ENCODE assay signal across 15 cellular contexts in the genomic region with DNA sequence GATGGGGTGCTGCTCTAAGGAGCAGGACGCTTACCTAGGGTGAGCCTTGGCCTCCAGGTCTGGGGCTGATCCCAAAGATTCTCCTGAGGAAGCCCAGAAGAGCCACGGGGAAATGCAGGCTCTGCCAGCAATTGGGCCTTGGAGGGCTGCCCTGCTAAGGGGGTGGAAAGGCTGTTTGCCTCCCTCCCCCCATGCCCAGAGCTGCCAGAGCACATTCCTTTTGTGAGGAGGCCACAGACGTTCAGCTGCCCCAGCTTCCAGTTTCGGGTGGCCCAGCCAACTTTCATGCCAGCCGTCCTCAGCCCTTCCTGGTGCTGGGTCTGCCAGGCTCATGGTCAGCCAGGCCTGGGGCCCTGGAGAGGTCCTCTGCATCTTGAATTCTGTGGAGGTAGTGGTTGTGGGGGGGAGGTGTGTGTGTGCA. TPM values are rescaled to one million over a fixed set of nuclear protein-coding genes. Genes with fewer than 3 reads are reported as not detected.
DNase-seq lines count a peak whose midpoint lies in the region; ATAC-seq, FAIRE-seq and TF ChIP-seq lines count a peak whose summit lies in the region.
"Had no signal": no experiment of that assay in that cellular context is flagged by ENCODE, and none has a peak within 500 bp of the region (broad histone marks: within the 10 kb centered on the region; RNA-seq: fewer than 3 reads in every experiment).

No MANE protein-coding gene starts in this region.

- peaks cover 15 to 27% of the 10 kb centered on the region in 2 donors for H3K27me3 Mint-ChIP-seq in T-cell
- peaks cover 22 to 43% of the 10 kb centered on the region in 2 donors for H3K27me3 Mint-ChIP-seq in CD8-positive, alpha-beta memory T cell

- no peak overlapping the region for H3K9ac ChIP-seq in MM.1S (ENCODE audit: low read length)
- peak overlapping the region in 1 of 2 donors; percentile 55 for H3K9ac ChIP-seq in kidney (ENCODE audit: low read length in 2 of 2)
- peak overlapping the region in 1 of 3 donors; percentile 25 for H3K9ac ChIP-seq in skeletal muscle tissue (ENCODE audit: low read depth in 1 of 3, low read length in 3 of 3)

- H3K9me3 ChIP-seq in MM.1S (replicated peaks; ENCODE audit: insufficient read depth, low read length) (no peaks in the 10 kb centered on the region), ascending aorta (no peaks in the 10 kb centered on the region), kidney (ENCODE audit: control insufficient read depth in 1 of 2, low read length in 2 of 2) (no peaks in the 10 kb centered on the region), skeletal muscle tissue (ENCODE audit: control insufficient read depth in 3 of 3, low read length in 3 of 3) (no peaks in the 10 kb centered on the region)
- no peaks in the 10 kb centered on the region for H3K9me3 ChIP-seq in CD8-positive, alpha-beta memory T cell (ENCODE audit: low read length)
- H3K9me3 ChIP-seq: mucosa of descending colon had no signal

- ATAC-seq in HG03354 (IDR thresholded peaks at IDR 0.05; ENCODE audit: poor library complexity, severe bottlenecking, unreplicated experiment) (no peak), T-cell (replicated peaks in 1 of 4) (no peak)
- ATAC-seq: mucosa of descending colon had no signal

- no peaks in the 10 kb centered on the region for H3K79me2 ChIP-seq in MM.1S (ENCODE audit: low read length)

- H3K9me2 ChIP-seq in MM.1S (replicated peaks; ENCODE audit: insufficient read depth, low read length): no peaks in the 10 kb centered on the region

- DNase-seq in MM.1S (no peak), ascending aorta (ENCODE audit: low spot score in 2 of 2) (peak in 1 of 2 donors; percentile 89), kidney (peak; percentile 91), SHP77 treated with DMSO at 0.1 percent for 48 hours (lab: John Stamatoyannopoulos, UW) (no peak), T-cell (no peak)
- no peak for DNase-seq in CD8-positive, alpha-beta memory T cell
- DNase-seq: Kasumi-1, mucosa of descending colon, NCI-H69, T-helper 2 cell had no signal

- no peaks in the 10 kb centered on the region for H3F3A ChIP-seq in MM.1S (ENCODE audit: insufficient read depth, low read length)

- no peaks in the 10 kb centered on the region for H4K20me1 ChIP-seq in MM.1S (ENCODE audit: insufficient read depth, low read length)

- POLR2A ChIA-PET in T-cell (lab: Charles Lee): no interaction called here
- POLR2A ChIA-PET in CD8-positive, alpha-beta memory T cell (lab: Charles Lee): no interaction called here

- no peaks in the 10 kb centered on the region for H3K9me3 Mint-ChIP-seq in T-cell
- no peaks in the 10 kb centered on the region for H3K9me3 Mint-ChIP-seq in CD8-positive, alpha-beta memory T cell
- H3K9me3 Mint-ChIP-seq: central memory CD8-positive, alpha-beta T cell; stimulated activated naive CD8-positive, alpha-beta T cell treated with anti-CD3 and anti-CD28 coated beads, Interleukin-15, Interleukin-2, amounts not matched to agents 100 ng/mL and 50 ng/mL, for 24 hours had no signal

- no peak for FAIRE-seq in kidney (lab: Jason Lieb, UNC)
- FAIRE-seq: frontal cortex had no signal

- peaks cover 19 to 49% (median 30%) of the 10 kb centered on the region in 3 donors for H3K4me1 Mint-ChIP-seq in T-cell
- H3K4me1 Mint-ChIP-seq in CD8-positive, alpha-beta memory T cell: peaks cover 8 to 30% (median 16%) of the 10 kb centered on the region in 3 donors

- intact Hi-C loops in ascending aorta (cut with DNase I) (loop anchor here (2.0 to 10.0 kb wide), 2 partner anchors 30 to 214 kb away; no protein-coding TSS in a partner anchor), kidney (cut with DNase I) (no loop called here)

- H3K27ac ChIP-seq in MM.1S (ENCODE audit: low read length) (no peak overlapping the region), ascending aorta (peak overlapping the region; percentile 88 to 89), kidney (ENCODE audit: low read depth in 2 of 2, low read length in 2 of 2) (peak overlapping the region; percentile 23 to 85), skeletal muscle tissue (ENCODE audit: low read depth, low read length) (peak overlapping the region; percentile 4)
- no peak overlapping the region for H3K27ac ChIP-seq in CD8-positive, alpha-beta memory T cell (ENCODE audit: low read depth, low read length)

- no peak overlapping the region for H3K4me3 Mint-ChIP-seq in T-cell
- peak overlapping the region in 1 of 7 donors; percentile 70 for H3K4me3 Mint-ChIP-seq in CD8-positive, alpha-beta memory T cell
- H3K4me3 Mint-ChIP-seq: central memory CD8-positive, alpha-beta T cell; stimulated activated naive CD8-positive, alpha-beta T cell treated with anti-CD3 and anti-CD28 coated beads, Interleukin-15, Interleukin-2, amounts not matched to agents 100 ng/mL and 50 ng/mL, for 24 hours had no signal

- peak overlapping the region; percentile 16; the same call in 1 of the 2 replicates for H3K4me2 ChIP-seq in MM.1S (ENCODE audit: low read depth, low read length)

- TF ChIP-seq CTCF in MM.1S (IDR thresholded peaks at IDR 0.05; ENCODE audit: low read length): no peak
- TF ChIP-seq CTCF in ascending aorta (IDR thresholded peaks at IDR 0.05): no peak
- TF ChIP-seq CTCF in kidney (IDR thresholded peaks at IDR 0.05; ENCODE audit: borderline replicate concordance, extremely low read depth, insufficient read depth): no peak

- H3K4me3 ChIP-seq in MM.1S (ENCODE audit: low read length): no peak overlapping the region
- H3K4me3 ChIP-seq in ascending aorta: no peak overlapping the region
- H3K4me3 ChIP-seq in kidney (ENCODE audit: low read length in 2 of 2): no peak overlapping the region
- H3K4me3 ChIP-seq in skeletal muscle tissue (ENCODE audit: low read length in 3 of 3): peak overlapping the region in 1 of 3 donors; percentile 35
- H3K4me3 ChIP-seq in CD8-positive, alpha-beta memory T cell (ENCODE audit: low read length): no peak overlapping the region
- H3K4me3 ChIP-seq: mucosa of descending colon had no signal

- H3K4me1 ChIP-seq in MM.1S (ENCODE audit: low read length) (peaks cover 5% of the 10 kb centered on the region; the same call in 1 of the 2 replicates), ascending aorta (peaks cover 10 to 52% of the 10 kb centered on the region in 2 donors), kidney (ENCODE audit: control insufficient read depth in 1 of 2, insufficient read depth in 1 of 2, low read depth in 1 of 2, low read length in 2 of 2) (peaks cover 24 to 36% of the 10 kb centered on the region in 2 donors), skeletal muscle tissue (ENCODE audit: control insufficient read depth in 3 of 3, insufficient read depth in 3 of 3, low read length in 3 of 3) (peaks cover 37 to 56% (median 54%) of the 10 kb centered on the region in 3 donors)
- H3K4me1 ChIP-seq in CD8-positive, alpha-beta memory T cell (ENCODE audit: insufficient read depth, low read length): peaks cover 3% of the 10 kb centered on the region

- H3K27ac Mint-ChIP-seq in T-cell: no peak overlapping the region
- H3K27ac Mint-ChIP-seq in CD8-positive, alpha-beta memory T cell: peak overlapping the region in 1 of 8 donors; percentile 41
- H3K27ac Mint-ChIP-seq: stimulated activated naive CD8-positive, alpha-beta T cell treated with anti-CD3 and anti-CD28 coated beads, Interleukin-15, Interleukin-2, amounts not matched to agents 100 ng/mL and 50 ng/mL, for 24 hours had no signal

- H3K36me3 ChIP-seq in MM.1S (replicated peaks; ENCODE audit: insufficient read depth, low read length) (no peaks in the 10 kb centered on the region), ascending aorta (no peaks in the 10 kb centered on the region), kidney (ENCODE audit: control insufficient read depth in 1 of 2, insufficient read depth in 2 of 2, low read length in 2 of 2) (no peaks in the 10 kb centered on the region), skeletal muscle tissue (ENCODE audit: control insufficient read depth in 3 of 3, insufficient read depth in 3 of 3, low read length in 3 of 3) (no peaks in the 10 kb centered on the region)
- no peaks in the 10 kb centered on the region for H3K36me3 ChIP-seq in CD8-positive, alpha-beta memory T cell (ENCODE audit: insufficient read depth, low read length)

- no peaks in the 10 kb centered on the region for H3K36me3 Mint-ChIP-seq in T-cell
- no peaks in the 10 kb centered on the region for H3K36me3 Mint-ChIP-seq in CD8-positive, alpha-beta memory T cell

- no peak overlapping the region for H2AFZ ChIP-seq in MM.1S (ENCODE audit: low read length)

- CTCF ChIA-PET in T-cell (lab: Charles Lee): no interaction called here
- CTCF ChIA-PET in CD8-positive, alpha-beta memory T cell (lab: Charles Lee): interaction anchor here (1.5 kb wide), 1 partner anchor 30 kb away, joined by 3 read pairs; no protein-coding TSS in a partner anchor

- H3K27me3 ChIP-seq in MM.1S (replicated peaks; ENCODE audit: insufficient read depth, low read length) (peaks cover 9% of the 10 kb centered on the region), ascending aorta (no peaks in the 10 kb centered on the region), skeletal muscle tissue (ENCODE audit: control insufficient read depth in 3 of 3, insufficient read depth in 3 of 3, low read length in 3 of 3) (peaks cover 0 to 12% (median 4%) of the 10 kb centered on the region in 3 donors)
- H3K27me3 ChIP-seq in CD8-positive, alpha-beta memory T cell (ENCODE audit: insufficient read depth, low read length, poor library complexity, severe bottlenecking): peaks cover 3% of the 10 kb centered on the region

RNA-seq across cellular contexts. Expression of a gene that starts 16.0 kb away (rescaled TPM):
- total RNA-seq in ascending aorta (153 TPM), kidney (1,490 TPM), skeletal muscle tissue (not detected), T-cell (1 to 10 TPM in 3 of 5 donors, not detected in 2; 2.7 to 3.8 (median 3.3) TPM)
- polyA plus RNA-seq in kidney (ENCODE audit: insufficient read depth, low read depth, low replicate concordance): 173 TPM
- 1 to 10 TPM; 3.2 to 5.6 TPM for total RNA-seq in CD8-positive, alpha-beta memory T cell
- polyA plus RNA-seq in CD8-positive, alpha-beta memory T cell: not detected
- total RNA-seq: frontal cortex had no signal

RNA-seq across cellular contexts. Expression of a gene that starts 25.4 kb away (rescaled TPM):
- total RNA-seq in ascending aorta (0.96 TPM), kidney (1.3 TPM), skeletal muscle tissue (0.52 TPM), T-cell (under 1 TPM in 1 of 5 donors, not detected in 4; 0.35 TPM)
- polyA plus RNA-seq in kidney (ENCODE audit: insufficient read depth, low read depth, low replicate concordance): not detected
- under 1 TPM in 1 of 2 experiments, not detected in 1; 0.31 TPM for total RNA-seq in CD8-positive, alpha-beta memory T cell
- polyA plus RNA-seq in CD8-positive, alpha-beta memory T cell: not detected

RNA-seq across cellular contexts. Expression of a gene that starts 42.3 kb away (rescaled TPM):
- total RNA-seq in ascending aorta (not detected), kidney (not detected), skeletal muscle tissue (not detected), T-cell (1 to 10 TPM in 1 of 5 donors, under 1 TPM in 2, not detected in 2; 0.30 to 1.0 (median 0.76) TPM)
- polyA plus RNA-seq in kidney (ENCODE audit: insufficient read depth, low read depth, low replicate concordance): not detected
- total RNA-seq in CD8-positive, alpha-beta memory T cell: not detected
- not detected for polyA plus RNA-seq in CD8-positive, alpha-beta memory T cell
- total RNA-seq: frontal cortex, mucosa of descending colon had no signal

RNA-seq across cellular contexts. Expression of a gene that starts 57.2 kb away (rescaled TPM):
- total RNA-seq in ascending aorta: not detected
- total RNA-seq in kidney: 12.3 TPM
- polyA plus RNA-seq in kidney (ENCODE audit: insufficient read depth, low read depth, low replicate concordance): 1.0 TPM
- 0.52 TPM for total RNA-seq in skeletal muscle tissue
- total RNA-seq in T-cell: under 1 TPM in 2 of 5 donors, not detected in 3; 0.09 to 0.12 TPM
- total RNA-seq in CD8-positive, alpha-beta memory T cell: not detected
- polyA plus RNA-seq in CD8-positive, alpha-beta memory T cell: not detected
- total RNA-seq: frontal cortex had no signal

Comparison
In these comparisons a context has a peak if more than half of its experiments do, and no peak if none do; other contexts are left out.
1. H3K27ac ChIP-seq: peak in ascending aorta (2 of 2), kidney (2 of 2) and skeletal muscle tissue (single experiment); none in MM.1S (single experiment) and CD8-positive, alpha-beta memory T cell (single experiment).
2. RNA of a gene that starts 16.0 kb away (total RNA-seq): 1,490 TPM in kidney (single experiment) and 153 TPM in ascending aorta (single experiment); 3.2 to 5.6 TPM in CD8-positive, alpha-beta memory T cell, 2.7 to 3.8 TPM in T-cell and not detected in skeletal muscle tissue (single experiment); every median in the first group is over 10 times any median in the second.